ENCODE assay signal across 21 cellular contexts in genomic region chr1:5901150-5901549, GRCh38.
"Had no signal": no experiment of that assay in that cellular context is flagged by ENCODE, and none has a peak within 500 bp of the region (broad histone marks: within the 10 kb centered on the region; RNA-seq: fewer than 3 reads in every experiment).

No MANE protein-coding gene starts in this region.

- DNase-seq: activated CD4-positive, alpha-beta T cell treated with anti-CD3 and anti-CD28 coated beads, Interleukin-2, amount 10 ng/mL, durations not matched to agents 7 days and 5 days; activated CD4-positive, CD25-positive, alpha-beta regulatory T cell treated with anti-CD3 and anti-CD28 coated beads, Interleukin-2, amount 50 U/mL, for 72 hours; activated CD8-positive, alpha-beta T cell treated with anti-CD3 and anti-CD28 coated beads, Interleukin-2, amount 10 ng/mL, durations not matched to agents 7 days and 5 days; activated naive CD4-positive, alpha-beta T cell; activated T-cell treated with anti-CD3 and anti-CD28 coated beads, Interleukin-2, amount 50 U/mL, for 1 hour; adrenal gland; brain microvascular endothelial cell; effector memory CD4-positive, alpha-beta T cell; esophagus squamous epithelium; foreskin melanocyte; glutamatergic neuron; left ventricle myocardium inferior; midbrain; natural killer cell; stimulated activated CD4-positive, alpha-beta T cell treated with anti-CD3 and anti-CD28 coated beads, Interleukin-12 subunit alpha, Interleukin-12 subunit beta, amount 100 ng/mL, for 4 hours; substantia nigra; thyroid gland had no signal

- H3K36me3 ChIP-seq: brain microvascular endothelial cell, prostate gland had no signal

- H2AFZ ChIP-seq: hepatocyte had no signal

- H3K4me1 ChIP-seq: adrenal gland, ascending aorta, left ventricle myocardium inferior, prostate gland, thyroid gland had no signal

- H3K79me2 ChIP-seq: hepatocyte had no signal

- H3K27ac ChIP-seq: adrenal gland, ascending aorta, brain microvascular endothelial cell, esophagus squamous epithelium, hepatocyte, left ventricle myocardium inferior, prostate gland, thyroid gland, VCaP had no signal

- H3K4me2 ChIP-seq: hepatocyte had no signal

- H3K4me3 ChIP-seq: adrenal gland, ascending aorta, esophagus squamous epithelium, hepatocyte, left ventricle myocardium inferior, prostate gland, thyroid gland had no signal

- H3K9me3 ChIP-seq: adrenal gland, ascending aorta, esophagus squamous epithelium, left ventricle myocardium inferior, prostate gland, thyroid gland had no signal

- H3K27me3 ChIP-seq: adrenal gland, ascending aorta, brain microvascular endothelial cell, esophagus squamous epithelium, hepatocyte, thyroid gland had no signal

- ATAC-seq: activated CD8-positive, alpha-beta T cell treated with anti-CD3 and anti-CD28 coated beads, Interleukin-2, amount 10 ng/mL, durations not matched to agents 7 days and 5 days; natural killer cell had no signal
